11 cellular contexts compared by ENCODE assay signal in genomic region chr3:107662109-107662477, GRCh38.
DNase-seq lines count a peak whose midpoint lies in the region; ATAC-seq and TF ChIP-seq lines count a peak whose summit lies in the region.
"Had no signal": no experiment of that assay in that cellular context is flagged by ENCODE, and none has a peak within 500 bp of the region (broad histone marks: within the 10 kb centered on the region; RNA-seq: fewer than 3 reads in every experiment).

No MANE protein-coding gene starts in this region.

- H3K4me3 ChIP-seq in brain microvascular endothelial cell (ENCODE audit: low read depth, low read length) (peak overlapping the region; percentile 15), left lung (peak overlapping the region in 1 of 2 donors; percentile 8), tibial artery (peak overlapping the region; percentile 40 to 44)
- H3K4me3 ChIP-seq: SJCRH30 had no signal

- no peak for ATAC-seq in activated CD8-positive, alpha-beta T cell treated with anti-CD3 and anti-CD28 coated beads, Interleukin-2, amount 10 ng/mL, durations not matched to agents 7 days and 5 days
- no peak for ATAC-seq in activated CD8-positive, alpha-beta T cell treated with anti-CD3 and anti-CD28 coated beads for 36 hours
- ATAC-seq in left lung (peak; percentile 78), GM21737 (IDR thresholded peaks at IDR 0.05; ENCODE audit: unreplicated experiment) (no peak), GM19397 (IDR thresholded peaks at IDR 0.05; ENCODE audit: unreplicated experiment) (no peak)
- ATAC-seq in activated CD8-positive, alpha-beta memory T cell treated with anti-CD3 and anti-CD28 coated beads, Interleukin-2, amount 10 ng/mL, durations not matched to agents 7 days and 5 days = no peak

- H3K4me3 Mint-ChIP-seq in activated CD8-positive, alpha-beta T cell treated with anti-CD3 and anti-CD28 coated beads, Interleukin-2, amount 10 ng/mL, durations not matched to agents 7 days and 5 days = no peak overlapping the region
- no peak overlapping the region for H3K4me3 Mint-ChIP-seq in activated CD8-positive, alpha-beta T cell treated with anti-CD3 and anti-CD28 coated beads for 36 hours
- no peak overlapping the region for H3K4me3 Mint-ChIP-seq in activated CD8-positive, alpha-beta memory T cell treated with anti-CD3 and anti-CD28 coated beads, Interleukin-2, amount 10 ng/mL, durations not matched to agents 7 days and 5 days
- H3K4me3 Mint-ChIP-seq: B cell had no signal

- H3K9me3 ChIP-seq in left lung = no peaks in the 10 kb centered on the region
- no peaks in the 10 kb centered on the region for H3K9me3 ChIP-seq in tibial artery
- H3K9me3 ChIP-seq: SJCRH30 had no signal

- H3K36me3 ChIP-seq in brain microvascular endothelial cell (replicated peaks) = no peaks in the 10 kb centered on the region
- H3K36me3 ChIP-seq in left lung = no peaks in the 10 kb centered on the region
- H3K36me3 ChIP-seq in tibial artery = no peaks in the 10 kb centered on the region
- H3K36me3 ChIP-seq: SJCRH30 had no signal

- DNase-seq in activated CD8-positive, alpha-beta T cell treated with anti-CD3 and anti-CD28 coated beads, Interleukin-2, amount 10 ng/mL, durations not matched to agents 7 days and 5 days = no peak
- DNase-seq in activated CD8-positive, alpha-beta T cell treated with anti-CD3 and anti-CD28 coated beads for 36 hours = no peak
- DNase-seq in brain microvascular endothelial cell (peak; percentile 59), left lung (no peak), tibial artery (peak in 1 of 2 donors; percentile 69)
- DNase-seq in activated CD8-positive, alpha-beta memory T cell treated with anti-CD3 and anti-CD28 coated beads, Interleukin-2, amount 10 ng/mL, durations not matched to agents 7 days and 5 days = no peak
- DNase-seq: mesendoderm, SJCRH30 had no signal

- peak overlapping the region; percentile 5 for H3K27ac ChIP-seq in brain microvascular endothelial cell
- peak overlapping the region; percentile 61 to 66 for H3K27ac ChIP-seq in left lung
- H3K27ac ChIP-seq in tibial artery = peak overlapping the region; percentile 59 to 74
- H3K27ac ChIP-seq: SJCRH30 had no signal

- in situ Hi-C loops in brain microvascular endothelial cell (cut with HindIII; ENCODE audit: low pct_ligation_motif_present, low sequenced_read_pairs) = no loop called here

- H3K27me3 ChIP-seq in brain microvascular endothelial cell (replicated peaks) (no peaks in the 10 kb centered on the region), left lung (no peaks in the 10 kb centered on the region), tibial artery (no peaks in the 10 kb centered on the region)
- H3K27me3 ChIP-seq: SJCRH30 had no signal

- H3K36me3 Mint-ChIP-seq in activated CD8-positive, alpha-beta T cell treated with anti-CD3 and anti-CD28 coated beads, Interleukin-2, amount 10 ng/mL, durations not matched to agents 7 days and 5 days (ENCODE audit: low read depth) = no peaks in the 10 kb centered on the region
- H3K36me3 Mint-ChIP-seq in activated CD8-positive, alpha-beta T cell treated with anti-CD3 and anti-CD28 coated beads for 36 hours (ENCODE audit: low read depth) = no peaks in the 10 kb centered on the region
- H3K36me3 Mint-ChIP-seq in activated CD8-positive, alpha-beta memory T cell treated with anti-CD3 and anti-CD28 coated beads, Interleukin-2, amount 10 ng/mL, durations not matched to agents 7 days and 5 days = no peaks in the 10 kb centered on the region

- peaks cover 11% of the 10 kb centered on the region for H3K4me1 Mint-ChIP-seq in activated CD8-positive, alpha-beta T cell treated with anti-CD3 and anti-CD28 coated beads, Interleukin-2, amount 10 ng/mL, durations not matched to agents 7 days and 5 days (ENCODE audit: low read depth)
- H3K4me1 Mint-ChIP-seq in activated CD8-positive, alpha-beta T cell treated with anti-CD3 and anti-CD28 coated beads for 36 hours (ENCODE audit: low read depth) = peaks cover 23% of the 10 kb centered on the region
- peaks cover 14% of the 10 kb centered on the region for H3K4me1 Mint-ChIP-seq in activated CD8-positive, alpha-beta memory T cell treated with anti-CD3 and anti-CD28 coated beads, Interleukin-2, amount 10 ng/mL, durations not matched to agents 7 days and 5 days

- intact Hi-C loops in activated CD8-positive, alpha-beta T cell treated with anti-CD3 and anti-CD28 coated beads for 36 hours (cut with micrococcal nuclease) = no loop called here
- intact Hi-C loops in left lung (cut with DNase I) (no loop called here), tibial artery (cut with DNase I; ENCODE audit: low total_unique reads) (no loop called here)

- POLR2A ChIA-PET in activated CD8-positive, alpha-beta T cell treated with anti-CD3 and anti-CD28 coated beads, Interleukin-2, amount 10 ng/mL, durations not matched to agents 7 days and 5 days (lab: Charles Lee) = interaction anchor here (0.7 kb wide), 1 partner anchor 63 kb away, joined by 4 read pairs; no protein-coding TSS in a partner anchor
- POLR2A ChIA-PET in activated CD8-positive, alpha-beta T cell treated with anti-CD3 and anti-CD28 coated beads for 36 hours (lab: Charles Lee) = interaction anchor here (1.2 kb wide), 1 partner anchor 9 kb away, joined by 3 read pairs; no protein-coding TSS in a partner anchor

- H3K9me3 Mint-ChIP-seq in activated CD8-positive, alpha-beta T cell treated with anti-CD3 and anti-CD28 coated beads, Interleukin-2, amount 10 ng/mL, durations not matched to agents 7 days and 5 days (ENCODE audit: insufficient read depth) = no peaks in the 10 kb centered on the region
- H3K9me3 Mint-ChIP-seq in activated CD8-positive, alpha-beta T cell treated with anti-CD3 and anti-CD28 coated beads for 36 hours = no peaks in the 10 kb centered on the region
- H3K9me3 Mint-ChIP-seq in activated CD8-positive, alpha-beta memory T cell treated with anti-CD3 and anti-CD28 coated beads, Interleukin-2, amount 10 ng/mL, durations not matched to agents 7 days and 5 days (ENCODE audit: low read depth) = no peaks in the 10 kb centered on the region

- CTCF ChIA-PET in activated CD8-positive, alpha-beta T cell treated with anti-CD3 and anti-CD28 coated beads, Interleukin-2, amount 10 ng/mL, durations not matched to agents 7 days and 5 days (lab: Charles Lee) = interaction anchor here (0.9 to 6.5 kb wide), 7 partner anchors 9 to 134 kb away, joined by 3 to 68 read pairs (median 5); no protein-coding TSS in a partner anchor
- CTCF ChIA-PET in activated CD8-positive, alpha-beta T cell treated with anti-CD3 and anti-CD28 coated beads for 36 hours (lab: Charles Lee) = interaction anchor here (0.8 to 6.7 kb wide), 10 partner anchors 8 to 426 kb away, joined by 3 to 60 read pairs (median 5); no protein-coding TSS in a partner anchor
- CTCF ChIA-PET in activated CD8-positive, alpha-beta memory T cell treated with anti-CD3 and anti-CD28 coated beads, Interleukin-2, amount 10 ng/mL, durations not matched to agents 7 days and 5 days (lab: Charles Lee) = no interaction called here

- peak overlapping the region; percentile 24 for H3K27ac Mint-ChIP-seq in activated CD8-positive, alpha-beta T cell treated with anti-CD3 and anti-CD28 coated beads, Interleukin-2, amount 10 ng/mL, durations not matched to agents 7 days and 5 days
- H3K27ac Mint-ChIP-seq in activated CD8-positive, alpha-beta T cell treated with anti-CD3 and anti-CD28 coated beads for 36 hours = no peak overlapping the region
- no peak overlapping the region for H3K27ac Mint-ChIP-seq in activated CD8-positive, alpha-beta memory T cell treated with anti-CD3 and anti-CD28 coated beads, Interleukin-2, amount 10 ng/mL, durations not matched to agents 7 days and 5 days

- H3K27me3 Mint-ChIP-seq in activated CD8-positive, alpha-beta T cell treated with anti-CD3 and anti-CD28 coated beads, Interleukin-2, amount 10 ng/mL, durations not matched to agents 7 days and 5 days (ENCODE audit: low read depth) = no peaks in the 10 kb centered on the region
- H3K27me3 Mint-ChIP-seq in activated CD8-positive, alpha-beta T cell treated with anti-CD3 and anti-CD28 coated beads for 36 hours = no peaks in the 10 kb centered on the region
- no peaks in the 10 kb centered on the region for H3K27me3 Mint-ChIP-seq in activated CD8-positive, alpha-beta memory T cell treated with anti-CD3 and anti-CD28 coated beads, Interleukin-2, amount 10 ng/mL, durations not matched to agents 7 days and 5 days
- H3K27me3 Mint-ChIP-seq: B cell had no signal

- TF ChIP-seq CTCF in activated CD8-positive, alpha-beta T cell treated with anti-CD3 and anti-CD28 coated beads for 36 hours (IDR thresholded peaks at IDR 0.05) = no peak
- TF ChIP-seq CTCF in brain microvascular endothelial cell (IDR thresholded peaks at IDR 0.05; ENCODE audit: low read depth, low read length, missing control alignments) (no peak), left lung (IDR thresholded peaks at IDR 0.05) (no peak), tibial artery (IDR thresholded peaks at IDR 0.05) (no peak)

- peaks cover 17 to 43% of the 10 kb centered on the region in 2 donors for H3K4me1 ChIP-seq in left lung
- H3K4me1 ChIP-seq in tibial artery = peaks cover 0 to 57% (median 14%) of the 10 kb centered on the region in 4 donors
- H3K4me1 ChIP-seq: SJCRH30 had no signal

Comparison
In these comparisons a context has a peak if more than half of its experiments do, and no peak if none do; other contexts are left out.
1. H3K27ac ChIP-seq: peak in every context shown above with its lines; median percentile 66 in tibial artery; 64 in left lung; 5 in brain microvascular endothelial cell.